ENCODE assay signal across 13 cellular contexts in genomic region chr2:28326873-28327495, GRCh38.
DNase-seq lines count a peak whose midpoint lies in the region; TF ChIP-seq lines count a peak whose summit lies in the region.
"Had no signal": no experiment of that assay in that cellular context is flagged by ENCODE, and none has a peak within 500 bp of the region (broad histone marks: within the 10 kb centered on the region; RNA-seq: fewer than 3 reads in every experiment).

No MANE protein-coding gene starts in this region.

- TF ChIP-seq POLR2A in sigmoid colon (IDR thresholded peaks at IDR 0.05) = no peak

- intact Hi-C loops in ascending aorta (cut with DNase I) = no loop called here
- intact Hi-C loops in sigmoid colon (cut with DNase I) = no loop called here

- H3K9me3 ChIP-seq in ascending aorta = no peaks in the 10 kb centered on the region
- no peaks in the 10 kb centered on the region for H3K9me3 ChIP-seq in sigmoid colon
- H3K9me3 ChIP-seq: right lobe of liver had no signal

- H3K27ac ChIP-seq in ascending aorta (peak overlapping the region; percentile 30 to 63), sigmoid colon (peak overlapping the region; percentile 12 to 46 (median 32))
- H3K27ac ChIP-seq: right lobe of liver, WERI-Rb-1 had no signal

- 83 to 90% methylated on average over 6 of the region's 6 CpGs for WGBS in sigmoid colon, 2 donors

- no peak for TF ChIP-seq CTCF in ascending aorta (IDR thresholded peaks at IDR 0.05)
- TF ChIP-seq CTCF in foreskin fibroblast (IDR thresholded peaks at IDR 0.05; ENCODE audit: low read depth, low read length) = no peak
- TF ChIP-seq CTCF in sigmoid colon (IDR thresholded peaks at IDR 0.05) = no peak

- H3K4me1 ChIP-seq in ascending aorta (peaks cover 0 to 35% of the 10 kb centered on the region in 2 donors), sigmoid colon (peaks cover 0 to 31% (median 18%) of the 10 kb centered on the region in 4 donors)
- H3K4me1 ChIP-seq: right lobe of liver had no signal

- H3K27me3 ChIP-seq in ascending aorta (no peaks in the 10 kb centered on the region), sigmoid colon (no peaks in the 10 kb centered on the region)
- H3K27me3 ChIP-seq: right lobe of liver had no signal

- no peak for TF ChIP-seq EP300 in sigmoid colon (IDR thresholded peaks at IDR 0.05)

- no peak overlapping the region for H3K4me3 ChIP-seq in ascending aorta
- H3K4me3 ChIP-seq in foreskin fibroblast (ENCODE audit: low read depth in 1 of 2, low read length in 2 of 2) = no peak overlapping the region
- no peak overlapping the region for H3K4me3 ChIP-seq in sigmoid colon
- H3K4me3 ChIP-seq: right lobe of liver had no signal

- DNase-seq in EH (ENCODE audit: low read depth) = peak; percentile 36
- no peak for DNase-seq in ascending aorta (ENCODE audit: low spot score in 2 of 2)
- peak; percentile 45 to 72 for DNase-seq in foreskin fibroblast
- peak; percentile 70 for DNase-seq in sigmoid colon
- DNase-seq in HuH-7.5 (ENCODE audit: low spot score) = no peak
- no peak for DNase-seq in T-helper 1 cell
- DNase-seq in DMS153 (lab: John Stamatoyannopoulos, UW) = no peak
- DNase-seq in T-helper 2 cell = no peak
- DNase-seq: activated naive CD4-positive, alpha-beta T cell treated with anti-CD3 and anti-CD28 coated beads, Interleukin-2, amount 50 U/mL, for 16 hours; GOT3; right lobe of liver; stimulated activated CD4-positive, alpha-beta T cell treated with anti-CD3 and anti-CD28 coated beads, Interleukin-4, amount 100 ng/mL, for 24 hours; WERI-Rb-1 had no signal

- H3K36me3 ChIP-seq in ascending aorta (no peaks in the 10 kb centered on the region), sigmoid colon (no peaks in the 10 kb centered on the region)
- H3K36me3 ChIP-seq: right lobe of liver, WERI-Rb-1 had no signal

Comparison
In these comparisons a context has a peak if more than half of its experiments do, and no peak if none do; other contexts are left out.
1. DNase-seq: peak in EH (single experiment), foreskin fibroblast (2 of 2) and sigmoid colon (single experiment); none in ascending aorta (0 of 2), HuH-7.5 (single experiment), T-helper 1 cell (0 of 5), DMS153 (single experiment) and T-helper 2 cell (0 of 5).